In genomic region chr14:31456841-31457664, GRCh38 we compare ENCODE assay signal across 1 cellular context.
TF ChIP-seq lines count a peak whose summit lies in the region.

Gene DTD2, minus strand, starts transcription at chr14:31457506. Its CDS starts 113 bp downstream, at chr14:31457393.

TF ChIP-seq in HepG2, 621 proteins besides CTCF, POLR2A, EP300 and RAD21 (continued from another document and continues in another):
- TF ChIP-seq GMEB2 (CRISPR knock-in tag; IDR thresholded peaks at IDR 0.05; ENCODE audit: low read depth) (peak; percentile 81), ZNF710 (CRISPR knock-in tag; IDR thresholded peaks at IDR 0.05; ENCODE audit: borderline replicate concordance) (peak; percentile 98; the same call in 1 of the 2 replicates), ZMYM2 (CRISPR knock-in tag; IDR thresholded peaks at IDR 0.05) (peak; percentile 90), MYC (CRISPR knock-in tag; IDR thresholded peaks at IDR 0.05; ENCODE audit: borderline replicate concordance) (peak; percentile 100), RERE (CRISPR knock-in tag; IDR thresholded peaks at IDR 0.05; ENCODE audit: low read depth) (peak; percentile 83), PBX3 (CRISPR knock-in tag; IDR thresholded peaks at IDR 0.05; ENCODE audit: borderline replicate concordance) (peak; percentile 90), EED (CRISPR knock-in tag; IDR thresholded peaks at IDR 0.05) (peak; percentile 100), FOXA1 (IDR thresholded peaks at IDR 0.05) (no peak), FOXA1 (CRISPR knock-in tag; IDR thresholded peaks at IDR 0.05) (peak; percentile 58), ZBTB38 (CRISPR knock-in tag; IDR thresholded peaks at IDR 0.05) (peak; percentile 100), TOPORS (CRISPR knock-in tag; IDR thresholded peaks at IDR 0.05) (peak; percentile 99), ZBTB49 (CRISPR knock-in tag; IDR thresholded peaks at IDR 0.05; ENCODE audit: borderline replicate concordance) (peak; percentile 90), ELK4 (CRISPR knock-in tag; IDR thresholded peaks at IDR 0.05; ENCODE audit: borderline replicate concordance) (peak; percentile 87; the same call in 1 of the 2 replicates), GLMP (CRISPR knock-in tag; IDR thresholded peaks at IDR 0.05; ENCODE audit: borderline replicate concordance) (no peak), HCFC1 (IDR thresholded peaks at IDR 0.05; ENCODE audit: low read depth, low read length) (peak; percentile 41; the same call in 1 of the 2 replicates), ZNF770 (CRISPR knock-in tag; IDR thresholded peaks at IDR 0.05) (peak; percentile 89), GRHL1 (CRISPR knock-in tag; conservative IDR thresholded peaks at IDR 0.05) (no peak), ZFP37 (CRISPR knock-in tag; IDR thresholded peaks at IDR 0.05; ENCODE audit: borderline replicate concordance) (peak; percentile 99), GTF2F1 (IDR thresholded peaks at IDR 0.05; ENCODE audit: low read length) (peak; percentile 87), ZNF251 (CRISPR knock-in tag; IDR thresholded peaks at IDR 0.05) (peak; percentile 99), GFI1 (CRISPR knock-in tag; IDR thresholded peaks at IDR 0.05; ENCODE audit: borderline replicate concordance) (peak; percentile 96), ZNF20 (CRISPR knock-in tag; IDR thresholded peaks at IDR 0.05) (peak; percentile 74; the same call in 1 of the 2 replicates), HNRNPLL (IDR thresholded peaks at IDR 0.05; ENCODE audit: low read depth, low read length, poor library complexity, severe bottlenecking) (peak; percentile 99), KLF16 (CRISPR knock-in tag; IDR thresholded peaks at IDR 0.05) (peak; percentile 75 to 100; a peak in 3 of 4 replicates), ZNF550 (CRISPR knock-in tag; IDR thresholded peaks at IDR 0.05; ENCODE audit: borderline replicate concordance) (peak; percentile 100), ZNF530 (CRISPR knock-in tag; IDR thresholded peaks at IDR 0.05; ENCODE audit: low read depth) (peak; percentile 96; the same call in 1 of the 2 replicates), ZBTB7B (CRISPR knock-in tag; IDR thresholded peaks at IDR 0.05) (peak; percentile 98), ZNF3 (CRISPR knock-in tag; IDR thresholded peaks at IDR 0.05) (peak; percentile 71; the same call in 1 of the 2 replicates), KDM5A (IDR thresholded peaks at IDR 0.05; ENCODE audit: borderline replicate concordance, low read length) (0 out of 2 replicates have a peak, but pooled peaks have one; percentile 72), TRAFD1 (CRISPR knock-in tag; IDR thresholded peaks at IDR 0.05; ENCODE audit: borderline replicate concordance) (peak; percentile 98; the same call in 1 of the 2 replicates), HINFP (CRISPR knock-in tag; IDR thresholded peaks at IDR 0.05; ENCODE audit: low read depth) (peak; percentile 98), TBX3 (IDR thresholded peaks at IDR 0.05; ENCODE audit: borderline replicate concordance) (peak; percentile 60; the same call in 1 of the 2 replicates)
